6 cellular contexts compared by ENCODE assay signal in the genomic region with DNA sequence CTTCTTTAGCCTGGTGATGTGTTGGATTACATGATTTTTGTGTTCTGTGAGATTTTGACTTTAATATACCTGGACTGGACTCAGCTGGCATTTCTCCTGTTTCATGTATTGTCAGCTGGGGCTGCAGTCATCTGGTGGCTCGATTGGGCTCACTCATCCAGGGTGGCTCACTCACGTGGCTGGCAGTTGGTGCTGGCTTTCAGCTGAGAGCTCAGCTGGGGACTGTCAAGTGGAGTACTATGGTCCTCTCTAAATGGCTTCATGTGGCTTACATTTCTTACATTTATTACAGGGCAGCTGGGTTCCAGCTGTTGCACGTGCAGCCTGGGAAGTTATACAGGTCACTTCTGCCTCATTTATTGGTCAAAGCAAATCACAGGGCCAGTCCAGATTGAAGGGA.
"Had no signal": no experiment of that assay in that cellular context is flagged by ENCODE, and none has a peak within 500 bp of the region (broad histone marks: within the 10 kb centered on the region; RNA-seq: fewer than 3 reads in every experiment).

No MANE protein-coding gene starts in this region.

- DNase-seq: IMR-90, KG1 had no signal

- H3K4me3 Mint-ChIP-seq: IgD-negative memory B cell had no signal

- ATAC-seq: HepG2, K562 had no signal

- H3K4me3 ChIP-seq: K562 had no signal

- H3K27me3 Mint-ChIP-seq: IgD-negative memory B cell had no signal

- H3K27ac ChIP-seq: HL-60 had no signal

- H3K9me3 Mint-ChIP-seq: IgD-negative memory B cell had no signal
